Comparison of ENCODE assay signal across 1 cellular context in the genomic region with DNA sequence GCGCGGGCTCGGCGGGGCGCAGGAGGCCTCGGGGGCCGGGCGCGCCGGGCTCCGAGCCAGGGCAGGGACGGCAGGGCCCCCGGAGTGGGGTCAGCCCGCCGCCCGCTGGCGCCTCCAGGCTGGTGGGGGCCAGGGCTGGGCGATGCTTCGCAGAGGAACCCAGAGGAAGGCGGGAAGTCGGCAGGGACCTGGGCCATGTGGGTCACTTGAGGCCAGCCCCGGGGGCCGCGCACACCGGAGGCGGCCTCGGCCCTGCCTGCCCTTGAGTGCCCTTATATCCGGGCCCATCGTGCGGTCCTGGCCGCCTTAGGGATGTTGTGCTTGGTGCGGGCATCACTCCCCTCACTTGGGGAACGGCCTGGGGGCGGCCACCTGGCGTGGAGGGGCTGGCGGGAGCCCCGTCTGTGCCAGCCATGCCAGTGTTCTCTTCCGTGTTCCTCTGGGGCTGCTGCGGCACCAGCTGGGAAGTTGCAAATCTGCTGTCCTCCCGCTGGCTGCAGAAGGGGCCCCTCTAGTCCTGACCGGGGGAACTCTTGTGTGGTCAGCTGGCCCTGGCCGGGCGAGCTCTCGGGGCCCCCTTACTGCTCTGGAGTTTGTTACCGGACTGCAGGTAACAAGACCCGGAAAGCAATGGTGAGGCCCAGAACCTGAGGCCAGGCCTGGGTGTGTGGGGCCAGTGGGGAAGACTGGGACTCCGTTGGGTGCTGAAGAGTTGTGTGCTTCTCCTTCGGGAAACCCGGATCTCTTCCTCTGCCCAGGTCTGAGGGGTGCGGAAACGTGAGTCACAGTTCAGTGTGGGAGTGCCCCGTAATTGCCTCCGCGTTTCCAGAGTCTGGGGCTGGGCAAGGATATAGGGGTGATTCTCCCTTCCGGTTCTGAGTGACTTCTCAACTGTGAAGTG.
A peak's percentile ranks its signal among the peaks of the same experiment; 100 is the strongest.
TF ChIP-seq lines count a peak whose summit lies in the region.

No MANE protein-coding gene starts in this region.

TF ChIP-seq in K562, 482 proteins besides CTCF, POLR2A, EP300 and RAD21 (continued from another document and continues in another):
- no peak for TF ChIP-seq REST (CRISPR knock-in tag; IDR thresholded peaks at IDR 0.05; ENCODE audit: low read depth)
- no peak for TF ChIP-seq ZNF644 (tag; IDR thresholded peaks at IDR 0.05; ENCODE audit: low read depth)
- TF ChIP-seq ETV1 (tag; conservative IDR thresholded peaks at IDR 0.05; ENCODE audit: low read depth): peak; percentile 87
- TF ChIP-seq MXI1 (IDR thresholded peaks at IDR 0.05; ENCODE audit: low read depth, low read length): 0 out of 2 replicates have a peak, but pooled peaks have one; percentile 20
- no peak for TF ChIP-seq ZSCAN32 (CRISPR knock-in tag; IDR thresholded peaks at IDR 0.05)
- TF ChIP-seq ZNF124 (CRISPR knock-in tag; IDR thresholded peaks at IDR 0.05): no peak
- no peak for TF ChIP-seq SREBF1 (IDR thresholded peaks at IDR 0.05; ENCODE audit: borderline replicate concordance, low read depth, low read length)
- no peak for TF ChIP-seq BACH1 (tag; IDR thresholded peaks at IDR 0.05)
- no peak for TF ChIP-seq RBM34 (IDR thresholded peaks at IDR 0.05; ENCODE audit: borderline replicate concordance, insufficient read depth, low read length)
- peak; percentile 28 for TF ChIP-seq NEUROD1 (IDR thresholded peaks at IDR 0.05; ENCODE audit: borderline replicate concordance, low read depth, low read length, partially characterized antibody)
- TF ChIP-seq KDM5B (IDR thresholded peaks at IDR 0.05; ENCODE audit: insufficient replicate concordance, low read depth, low read length): peak; percentile 27
- peak; percentile 79 for TF ChIP-seq BHLHE40 (IDR thresholded peaks at IDR 0.05; ENCODE audit: low read length)
- TF ChIP-seq FOXA3 (CRISPR knock-in tag; conservative IDR thresholded peaks at IDR 0.05 in 1 of 2, IDR thresholded peaks at IDR 0.05 in 1 of 2): peak in 1 of 2 experiments; percentile 63; a peak in 1 of 4 replicates
- TF ChIP-seq LARP7 (IDR thresholded peaks at IDR 0.05): no peak
- peak; percentile 66; the same call in 1 of the 2 replicates for TF ChIP-seq ZNF589 (CRISPR knock-in tag; IDR thresholded peaks at IDR 0.05; ENCODE audit: low read depth)
- no peak for TF ChIP-seq CBFA2T2 (conservative IDR thresholded peaks at IDR 0.05)
- no peak for TF ChIP-seq GTF2B (IDR thresholded peaks at IDR 0.05; ENCODE audit: extremely low read depth, insufficient read length)
- TF ChIP-seq BCOR (IDR thresholded peaks at IDR 0.05): no peak
- TF ChIP-seq, protein P1, sequence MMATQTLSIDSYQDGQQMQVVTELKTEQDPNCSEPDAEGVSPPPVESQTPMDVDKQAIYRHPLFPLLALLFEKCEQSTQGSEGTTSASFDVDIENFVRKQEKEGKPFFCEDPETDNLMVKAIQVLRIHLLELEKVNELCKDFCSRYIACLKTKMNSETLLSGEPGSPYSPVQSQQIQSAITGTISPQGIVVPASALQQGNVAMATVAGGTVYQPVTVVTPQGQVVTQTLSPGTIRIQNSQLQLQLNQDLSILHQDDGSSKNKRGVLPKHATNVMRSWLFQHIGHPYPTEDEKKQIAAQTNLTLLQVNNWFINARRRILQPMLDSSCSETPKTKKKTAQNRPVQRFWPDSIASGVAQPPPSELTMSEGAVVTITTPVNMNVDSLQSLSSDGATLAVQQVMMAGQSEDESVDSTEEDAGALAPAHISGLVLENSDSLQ (IDR thresholded peaks at IDR 0.05): no peak
- TF ChIP-seq DPF2 (IDR thresholded peaks at IDR 0.05): peak; percentile 65
- TF ChIP-seq NFIX (CRISPR knock-in tag; IDR thresholded peaks at IDR 0.05; ENCODE audit: low read depth): no peak
- TF ChIP-seq CBX3 (IDR thresholded peaks at IDR 0.05; ENCODE audit: borderline replicate concordance in 1 of 2, low read length in 2 of 2): no peak
- TF ChIP-seq ZNF507 (tag; conservative IDR thresholded peaks at IDR 0.05): no peak
- no peak for TF ChIP-seq GTF2F1 (IDR thresholded peaks at IDR 0.05; ENCODE audit: low read depth, low read length)
- TF ChIP-seq ZNF175 (CRISPR knock-in tag; IDR thresholded peaks at IDR 0.05; ENCODE audit: low read depth): peak; percentile 7; the same call in 1 of the 2 replicates
- TF ChIP-seq HMGN3 (IDR thresholded peaks at IDR 0.05; ENCODE audit: borderline replicate concordance, extremely low read depth, insufficient read length, low read depth, low read length): no peak
- TF ChIP-seq HDAC8 (tag; IDR thresholded peaks at IDR 0.05): peak; percentile 70; the same call in 1 of the 2 replicates
- TF ChIP-seq GATAD2B (IDR thresholded peaks at IDR 0.05; ENCODE audit: borderline replicate concordance): no peak
- no peak for TF ChIP-seq ZNF280A (IDR thresholded peaks at IDR 0.05; ENCODE audit: low read depth, partially characterized antibody)
- TF ChIP-seq ATF1 (CRISPR knock-in tag; IDR thresholded peaks at IDR 0.05): no peak
- TF ChIP-seq ATF1 (tag; IDR thresholded peaks at IDR 0.05): no peak
- TF ChIP-seq NFIC (IDR thresholded peaks at IDR 0.05): peak; percentile 23; the same call in 1 of the 2 replicates
- no peak for TF ChIP-seq TRIM28 (IDR thresholded peaks at IDR 0.05)
- peak; percentile 77 for TF ChIP-seq GABPA (tag; conservative IDR thresholded peaks at IDR 0.05; ENCODE audit: low read depth)
- TF ChIP-seq, protein P2, sequence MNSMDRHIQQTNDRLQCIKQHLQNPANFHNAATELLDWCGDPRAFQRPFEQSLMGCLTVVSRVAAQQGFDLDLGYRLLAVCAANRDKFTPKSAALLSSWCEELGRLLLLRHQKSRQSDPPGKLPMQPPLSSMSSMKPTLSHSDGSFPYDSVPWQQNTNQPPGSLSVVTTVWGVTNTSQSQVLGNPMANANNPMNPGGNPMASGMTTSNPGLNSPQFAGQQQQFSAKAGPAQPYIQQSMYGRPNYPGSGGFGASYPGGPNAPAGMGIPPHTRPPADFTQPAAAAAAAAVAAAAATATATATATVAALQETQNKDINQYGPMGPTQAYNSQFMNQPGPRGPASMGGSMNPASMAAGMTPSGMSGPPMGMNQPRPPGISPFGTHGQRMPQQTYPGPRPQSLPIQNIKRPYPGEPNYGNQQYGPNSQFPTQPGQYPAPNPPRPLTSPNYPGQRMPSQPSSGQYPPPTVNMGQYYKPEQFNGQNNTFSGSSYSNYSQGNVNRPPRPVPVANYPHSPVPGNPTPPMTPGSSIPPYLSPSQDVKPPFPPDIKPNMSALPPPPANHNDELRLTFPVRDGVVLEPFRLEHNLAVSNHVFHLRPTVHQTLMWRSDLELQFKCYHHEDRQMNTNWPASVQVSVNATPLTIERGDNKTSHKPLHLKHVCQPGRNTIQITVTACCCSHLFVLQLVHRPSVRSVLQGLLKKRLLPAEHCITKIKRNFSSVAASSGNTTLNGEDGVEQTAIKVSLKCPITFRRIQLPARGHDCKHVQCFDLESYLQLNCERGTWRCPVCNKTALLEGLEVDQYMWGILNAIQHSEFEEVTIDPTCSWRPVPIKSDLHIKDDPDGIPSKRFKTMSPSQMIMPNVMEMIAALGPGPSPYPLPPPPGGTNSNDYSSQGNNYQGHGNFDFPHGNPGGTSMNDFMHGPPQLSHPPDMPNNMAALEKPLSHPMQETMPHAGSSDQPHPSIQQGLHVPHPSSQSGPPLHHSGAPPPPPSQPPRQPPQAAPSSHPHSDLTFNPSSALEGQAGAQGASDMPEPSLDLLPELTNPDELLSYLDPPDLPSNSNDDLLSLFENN (IDR thresholded peaks at IDR 0.05; ENCODE audit: low read depth in 2 of 2, low read length in 2 of 2): peak in 1 of 2 experiments; percentile 23; a peak in 1 of 4 replicates
- TF ChIP-seq MCM3 (IDR thresholded peaks at IDR 0.05): no peak
- no peak for TF ChIP-seq ZNF551 (CRISPR knock-in tag; IDR thresholded peaks at IDR 0.05)
- no peak for TF ChIP-seq ZNF253 (CRISPR knock-in tag; conservative IDR thresholded peaks at IDR 0.05)
- TF ChIP-seq POLR3G (IDR thresholded peaks at IDR 0.05; ENCODE audit: extremely low read depth, insufficient read length, insufficient replicate concordance): no peak
- no peak for TF ChIP-seq ZNF324 (CRISPR knock-in tag; IDR thresholded peaks at IDR 0.05)
- no peak for TF ChIP-seq THRAP3 (IDR thresholded peaks at IDR 0.05; ENCODE audit: borderline replicate concordance)
- TF ChIP-seq SAFB2 (IDR thresholded peaks at IDR 0.05; ENCODE audit: borderline replicate concordance, low read depth, low read length, severe bottlenecking): no peak
- no peak for TF ChIP-seq CHCHD3 (CRISPR knock-in tag; IDR thresholded peaks at IDR 0.05)
- TF ChIP-seq ETS1 (conservative IDR thresholded peaks at IDR 0.05; ENCODE audit: control insufficient read depth, low read depth, low read length): no peak; the same call in 1 of the 2 replicates
- TF ChIP-seq CBX8 (IDR thresholded peaks at IDR 0.05; ENCODE audit: borderline replicate concordance, extremely low read depth, low read depth, low read length, poor library complexity, severe bottlenecking): no peak
- peak; percentile 59; the same call in 1 of the 2 replicates for TF ChIP-seq ESRRA (IDR thresholded peaks at IDR 0.05; ENCODE audit: borderline replicate concordance, low read depth)
- no peak for TF ChIP-seq ZBTB49 (CRISPR knock-in tag; IDR thresholded peaks at IDR 0.05; ENCODE audit: borderline replicate concordance)
- TF ChIP-seq TEAD2 (tag; IDR thresholded peaks at IDR 0.05): no peak
